In genomic region chr1:146007048-146007784, GRCh38 we compare ENCODE assay signal across 1 cellular context.
TF ChIP-seq lines count a peak whose summit lies in the region.

No MANE protein-coding gene starts in this region.

TF ChIP-seq in K562, 482 proteins besides CTCF, POLR2A, EP300 and RAD21 (continued from another document and continues in another):
- no peak for TF ChIP-seq AFF4 (CRISPR knock-in tag; IDR thresholded peaks at IDR 0.05)
- TF ChIP-seq ZNF644 (tag; IDR thresholded peaks at IDR 0.05; ENCODE audit: low read depth): peak; percentile 72; the same call in 1 of the 2 replicates
- no peak for TF ChIP-seq DIDO1 (tag; IDR thresholded peaks at IDR 0.05; ENCODE audit: low read depth)
- TF ChIP-seq E2F5 (CRISPR knock-in tag; IDR thresholded peaks at IDR 0.05): no peak
- no peak for TF ChIP-seq RBM14 (IDR thresholded peaks at IDR 0.05; ENCODE audit: borderline replicate concordance, insufficient read depth, low read depth, low read length)
- no peak for TF ChIP-seq TGIF2 (CRISPR knock-in tag; IDR thresholded peaks at IDR 0.05)
- TF ChIP-seq RBFOX2 (IDR thresholded peaks at IDR 0.05; ENCODE audit: low read depth, low read length): 0 out of 2 replicates have a peak, but pooled peaks have one; percentile 18
- TF ChIP-seq ZNF212 (CRISPR knock-in tag; IDR thresholded peaks at IDR 0.05): no peak
- TF ChIP-seq NFYB (IDR thresholded peaks at IDR 0.05; ENCODE audit: extremely low read depth, insufficient read length): no peak
- peak in 1 of 2 experiments; percentile 81 for TF ChIP-seq AFF1 (IDR thresholded peaks at IDR 0.05; ENCODE audit: low read depth in 1 of 2, partially characterized antibody in 2 of 2)
- TF ChIP-seq POU5F1 (IDR thresholded peaks at IDR 0.05; ENCODE audit: borderline replicate concordance, low read depth, low read length, partially characterized antibody): no peak
- TF ChIP-seq SMAD4 (CRISPR knock-in tag; conservative IDR thresholded peaks at IDR 0.05): 0 out of 2 replicates have a peak, but pooled peaks have one; percentile 32
- no peak for TF ChIP-seq WHSC1 (IDR thresholded peaks at IDR 0.05; ENCODE audit: low read length)
- TF ChIP-seq TFAM (CRISPR knock-in tag; conservative IDR thresholded peaks at IDR 0.05): no peak
- TF ChIP-seq ZNF592 (IDR thresholded peaks at IDR 0.05): peak; percentile 88
- peak; percentile 44 for TF ChIP-seq ETV1 (tag; conservative IDR thresholded peaks at IDR 0.05; ENCODE audit: low read depth)
- no peak for TF ChIP-seq ZNF398 (CRISPR knock-in tag; IDR thresholded peaks at IDR 0.05)
- no peak for TF ChIP-seq MYBL2 (IDR thresholded peaks at IDR 0.05; ENCODE audit: low read depth)
- no peak for TF ChIP-seq MYBL2 (CRISPR knock-in tag; IDR thresholded peaks at IDR 0.05; ENCODE audit: borderline replicate concordance)
- TF ChIP-seq HDAC2 (IDR thresholded peaks at IDR 0.05): no peak
- TF ChIP-seq EHMT2 (IDR thresholded peaks at IDR 0.05): no peak
- peak in 1 of 2 experiments; percentile 56; a peak in 2 of 4 replicates for TF ChIP-seq MAZ (CRISPR knock-in tag; conservative IDR thresholded peaks at IDR 0.05 in 1 of 2, IDR thresholded peaks at IDR 0.05 in 1 of 2)
- no peak for TF ChIP-seq PATZ1 (CRISPR knock-in tag; IDR thresholded peaks at IDR 0.05; ENCODE audit: borderline replicate concordance)
- TF ChIP-seq DLX4 (CRISPR knock-in tag; IDR thresholded peaks at IDR 0.05): no peak
- TF ChIP-seq ETS1 (conservative IDR thresholded peaks at IDR 0.05; ENCODE audit: control insufficient read depth, low read depth, low read length): no peak
- no peak for TF ChIP-seq HNRNPLL (IDR thresholded peaks at IDR 0.05; ENCODE audit: low read depth, low read length, poor library complexity, severe bottlenecking)
- TF ChIP-seq MEF2A (IDR thresholded peaks at IDR 0.05; ENCODE audit: control insufficient read depth, low read depth, low read length): no peak
- peak; percentile 96 for TF ChIP-seq CEBPB (tag; IDR thresholded peaks at IDR 0.05)
- peak; percentile 41 for TF ChIP-seq EGR1 (conservative IDR thresholded peaks at IDR 0.05)
- TF ChIP-seq SRF (CRISPR knock-in tag; IDR thresholded peaks at IDR 0.05): 0 out of 4 replicates have a peak, but pooled peaks of 1 of the 2 experiments have one; percentile 17
- TF ChIP-seq THAP12 (CRISPR knock-in tag; IDR thresholded peaks at IDR 0.05): no peak
- no peak for TF ChIP-seq FOXP1 (CRISPR knock-in tag; IDR thresholded peaks at IDR 0.05)
- TF ChIP-seq KLF1 (tag; IDR thresholded peaks at IDR 0.05): no peak
